Comparison of ENCODE assay signal across 1 cellular context in the genomic region with DNA sequence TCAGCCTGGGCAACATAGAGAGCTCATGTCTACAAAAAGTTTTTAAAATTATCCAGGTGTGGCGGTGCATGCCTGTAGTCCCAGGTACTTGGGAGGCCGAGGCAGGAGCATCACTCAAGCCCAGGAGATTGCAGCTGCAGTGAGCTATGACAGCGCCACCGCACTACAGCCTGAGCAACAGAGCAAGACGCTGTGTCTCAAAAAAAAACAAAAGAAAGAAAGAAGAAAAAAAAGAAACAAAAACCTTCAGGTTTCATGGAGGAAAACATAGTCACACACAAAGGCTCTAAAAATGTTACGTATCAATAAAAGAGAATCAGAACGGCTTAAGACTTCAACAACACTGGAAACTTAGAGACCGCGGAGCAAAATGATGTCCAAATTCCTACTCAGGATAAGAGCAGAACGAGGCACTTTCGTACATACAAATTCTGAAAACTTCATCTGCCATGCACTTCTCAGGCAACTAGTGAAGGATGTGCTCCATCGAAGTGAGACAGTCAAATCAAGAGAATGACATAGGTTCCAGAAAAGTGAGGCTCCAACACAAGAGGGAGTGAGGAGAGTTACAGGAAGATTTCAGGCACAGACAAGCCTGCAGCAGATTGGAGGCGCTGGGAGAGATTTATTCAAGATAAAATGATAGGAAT.
A peak's percentile ranks its signal among the peaks of the same experiment; 100 is the strongest.
TF ChIP-seq lines count a peak whose summit lies in the region.

No MANE protein-coding gene starts in this region.

TF ChIP-seq in GM12891, 5 proteins besides CTCF, POLR2A, EP300 and RAD21:
- TF ChIP-seq POLR2AphosphoS5 (IDR thresholded peaks at IDR 0.05; ENCODE audit: low read depth, low read length) (0 out of 2 replicates have a peak, but pooled peaks have one; percentile 28), PAX5 (IDR thresholded peaks at IDR 0.05; ENCODE audit: insufficient read depth, low read length, severe bottlenecking) (peak; percentile 46), SPI1 (IDR thresholded peaks at IDR 0.05; ENCODE audit: low read depth, low read length) (no peak), TAF1 (IDR thresholded peaks at IDR 0.05; ENCODE audit: low read depth, low read length) (no peak), POU2F2 (IDR thresholded peaks at IDR 0.05; ENCODE audit: low read depth, low read length) (no peak)
